In genomic region chr12:11500222-11500860, GRCh38 we compare ENCODE assay signal across 8 cellular contexts.
DNase-seq lines count a peak whose midpoint lies in the region; ATAC-seq and TF ChIP-seq lines count a peak whose summit lies in the region.

No MANE protein-coding gene starts in this region.

- no peaks in the 10 kb centered on the region for H3K36me3 Mint-ChIP-seq in GM23338 (ENCODE audit: low read depth)
- no peaks in the 10 kb centered on the region for H3K36me3 Mint-ChIP-seq in activated T-helper 2 cell treated with anti-CD3 and anti-CD28 coated beads, Interferon-gamma antibody, Interleukin-2, Interleukin-4, amounts not matched to agents 10 μg/mL and 5 μg/mL and 100 μg/mL, durations not matched to agents 14 hours and 24 hours and 36 hours (ENCODE audit: low read depth)
- H3K36me3 Mint-ChIP-seq in natural killer cell treated with Interleukin-12 subunit alpha and Interleukin-12 subunit beta and Interleukin-15 and Interleukin-18, amount 100 ng/mL, for 72 hours: no peaks in the 10 kb centered on the region
- peaks cover 3 to 11% of the 10 kb centered on the region in 2 donors for H3K36me3 Mint-ChIP-seq in stimulated activated naive B cell treated with anti-CD40 and anti-IgM and Interleukin-4, amounts not matched to agents 10 μg/mL and 1 μg/mL and 100 μg/mL, for 72 hours

- H3K36me3 ChIP-seq in GM23338 (ENCODE audit: insufficient read depth): no peaks in the 10 kb centered on the region

- in situ Hi-C loops in ACHN (cut with HindIII; ENCODE audit: low pct_ligation_motif_present, low pct_unique_long_range_greater_than_20kb, low sequenced_read_pairs): no loop called here

- peak overlapping the region; percentile 92 for H3K4me2 ChIP-seq in GM23338

- H3K4me1 ChIP-seq in GM23338 (ENCODE audit: insufficient read depth): no peaks in the 10 kb centered on the region; the same call in 1 of the 2 replicates

- DNase-seq in ACHN (peak; percentile 92), GM23338 (ENCODE audit: low spot score) (peak; percentile 97), OCI-M1 (lab: John Stamatoyannopoulos, UW) (peak; percentile 63), fibroblast of the aortic adventitia (ENCODE audit: low read depth) (peak; percentile 56)
- peak; percentile 73 for DNase-seq in activated T-helper 2 cell treated with anti-CD3 and anti-CD28 coated beads, Interferon-gamma antibody, Interleukin-2, Interleukin-4, amounts not matched to agents 10 μg/mL and 5 μg/mL and 100 μg/mL, durations not matched to agents 14 hours and 24 hours and 36 hours (ENCODE audit: low spot score)
- peak; percentile 80 for DNase-seq in natural killer cell treated with Interleukin-12 subunit alpha and Interleukin-12 subunit beta and Interleukin-15 and Interleukin-18, amount 100 ng/mL, for 72 hours (ENCODE audit: low spot score)
- peak; percentile 57 for DNase-seq in stimulated activated naive B cell treated with anti-CD40 and anti-IgM and Interleukin-4, amounts not matched to agents 10 μg/mL and 1 μg/mL and 100 μg/mL, for 72 hours

- H3K4me1 Mint-ChIP-seq in GM23338: peaks cover 6% of the 10 kb centered on the region
- peaks cover 2% of the 10 kb centered on the region for H3K4me1 Mint-ChIP-seq in activated T-helper 2 cell treated with anti-CD3 and anti-CD28 coated beads, Interferon-gamma antibody, Interleukin-2, Interleukin-4, amounts not matched to agents 10 μg/mL and 5 μg/mL and 100 μg/mL, durations not matched to agents 14 hours and 24 hours and 36 hours (ENCODE audit: low read depth)
- H3K4me1 Mint-ChIP-seq in natural killer cell treated with Interleukin-12 subunit alpha and Interleukin-12 subunit beta and Interleukin-15 and Interleukin-18, amount 100 ng/mL, for 72 hours (ENCODE audit: low read depth in 2 of 2): peaks cover 4 to 10% of the 10 kb centered on the region in 2 donors
- H3K4me1 Mint-ChIP-seq in stimulated activated naive B cell treated with anti-CD40 and anti-IgM and Interleukin-4, amounts not matched to agents 10 μg/mL and 1 μg/mL and 100 μg/mL, for 72 hours: peaks cover 21 to 29% of the 10 kb centered on the region in 2 donors

- ATAC-seq in GM23338 (peak; percentile 96), GM19351 (IDR thresholded peaks at IDR 0.05; ENCODE audit: unreplicated experiment) (no peak)
- peak; percentile 89 to 93 for ATAC-seq in natural killer cell treated with Interleukin-12 subunit alpha and Interleukin-12 subunit beta and Interleukin-15 and Interleukin-18, amount 100 ng/mL, for 72 hours
- ATAC-seq in stimulated activated naive B cell treated with anti-CD40 and anti-IgM and Interleukin-4, amounts not matched to agents 10 μg/mL and 1 μg/mL and 100 μg/mL, for 72 hours (replicated peaks): peak; percentile 55 to 58

- no peaks in the 10 kb centered on the region for H3K9me2 ChIP-seq in GM23338 (ENCODE audit: insufficient read depth)

- H3K9me3 Mint-ChIP-seq in GM23338: no peaks in the 10 kb centered on the region
- H3K9me3 Mint-ChIP-seq in activated T-helper 2 cell treated with anti-CD3 and anti-CD28 coated beads, Interferon-gamma antibody, Interleukin-2, Interleukin-4, amounts not matched to agents 10 μg/mL and 5 μg/mL and 100 μg/mL, durations not matched to agents 14 hours and 24 hours and 36 hours: no peaks in the 10 kb centered on the region
- H3K9me3 Mint-ChIP-seq in natural killer cell treated with Interleukin-12 subunit alpha and Interleukin-12 subunit beta and Interleukin-15 and Interleukin-18, amount 100 ng/mL, for 72 hours: no peaks in the 10 kb centered on the region
- peaks cover 8 to 15% of the 10 kb centered on the region in 2 donors for H3K9me3 Mint-ChIP-seq in stimulated activated naive B cell treated with anti-CD40 and anti-IgM and Interleukin-4, amounts not matched to agents 10 μg/mL and 1 μg/mL and 100 μg/mL, for 72 hours

- peak overlapping the region; percentile 66 for H3K4me3 Mint-ChIP-seq in GM23338
- no peak overlapping the region for H3K4me3 Mint-ChIP-seq in activated T-helper 2 cell treated with anti-CD3 and anti-CD28 coated beads, Interferon-gamma antibody, Interleukin-2, Interleukin-4, amounts not matched to agents 10 μg/mL and 5 μg/mL and 100 μg/mL, durations not matched to agents 14 hours and 24 hours and 36 hours (ENCODE audit: low read depth)
- no peak overlapping the region for H3K4me3 Mint-ChIP-seq in natural killer cell treated with Interleukin-12 subunit alpha and Interleukin-12 subunit beta and Interleukin-15 and Interleukin-18, amount 100 ng/mL, for 72 hours
- no peak overlapping the region for H3K4me3 Mint-ChIP-seq in stimulated activated naive B cell treated with anti-CD40 and anti-IgM and Interleukin-4, amounts not matched to agents 10 μg/mL and 1 μg/mL and 100 μg/mL, for 72 hours

- TF ChIP-seq CTCF in GM23338 (conservative IDR thresholded peaks at IDR 0.05; ENCODE audit: low read depth in 2 of 2): no peak
- TF ChIP-seq CTCF in fibroblast of the aortic adventitia (IDR thresholded peaks at IDR 0.05; ENCODE audit: insufficient read depth, low read length): no peak

- intact Hi-C loops in activated T-helper 2 cell treated with anti-CD3 and anti-CD28 coated beads, Interferon-gamma antibody, Interleukin-2, Interleukin-4, amounts not matched to agents 10 μg/mL and 5 μg/mL and 100 μg/mL, durations not matched to agents 14 hours and 24 hours and 36 hours (cut with micrococcal nuclease): no loop called here

- H4K20me1 ChIP-seq in GM23338 (replicated peaks; ENCODE audit: insufficient read depth): no peaks in the 10 kb centered on the region

- H3K27me3 ChIP-seq in GM23338 (ENCODE audit: insufficient read depth): peaks cover 35% of the 10 kb centered on the region

- peak overlapping the region; percentile 65 for H3K4me3 ChIP-seq in GM23338
- no peak overlapping the region for H3K4me3 ChIP-seq in fibroblast of the aortic adventitia (ENCODE audit: low read depth, low read length)

- H2AFZ ChIP-seq in GM23338: peak overlapping the region; percentile 84; the same call in 1 of the 2 replicates

- H3K27ac Mint-ChIP-seq in GM23338: no peak overlapping the region
- no peak overlapping the region for H3K27ac Mint-ChIP-seq in activated T-helper 2 cell treated with anti-CD3 and anti-CD28 coated beads, Interferon-gamma antibody, Interleukin-2, Interleukin-4, amounts not matched to agents 10 μg/mL and 5 μg/mL and 100 μg/mL, durations not matched to agents 14 hours and 24 hours and 36 hours
- H3K27ac Mint-ChIP-seq in natural killer cell treated with Interleukin-12 subunit alpha and Interleukin-12 subunit beta and Interleukin-15 and Interleukin-18, amount 100 ng/mL, for 72 hours: peak overlapping the region in 1 of 2 donors; percentile 9
- no peak overlapping the region for H3K27ac Mint-ChIP-seq in stimulated activated naive B cell treated with anti-CD40 and anti-IgM and Interleukin-4, amounts not matched to agents 10 μg/mL and 1 μg/mL and 100 μg/mL, for 72 hours

- H3K79me2 ChIP-seq in GM23338 (replicated peaks; ENCODE audit: insufficient read depth): no peaks in the 10 kb centered on the region

- no peaks in the 10 kb centered on the region for H3F3A ChIP-seq in GM23338 (replicated peaks; ENCODE audit: low read depth)

- H3K27me3 Mint-ChIP-seq in GM23338 (ENCODE audit: insufficient read depth, low read depth, poor library complexity): peaks cover 16% of the 10 kb centered on the region
- H3K27me3 Mint-ChIP-seq in activated T-helper 2 cell treated with anti-CD3 and anti-CD28 coated beads, Interferon-gamma antibody, Interleukin-2, Interleukin-4, amounts not matched to agents 10 μg/mL and 5 μg/mL and 100 μg/mL, durations not matched to agents 14 hours and 24 hours and 36 hours (ENCODE audit: low read depth): peaks cover 15% of the 10 kb centered on the region
- H3K27me3 Mint-ChIP-seq in natural killer cell treated with Interleukin-12 subunit alpha and Interleukin-12 subunit beta and Interleukin-15 and Interleukin-18, amount 100 ng/mL, for 72 hours: peaks cover 27 to 31% of the 10 kb centered on the region in 2 donors
- H3K27me3 Mint-ChIP-seq in stimulated activated naive B cell treated with anti-CD40 and anti-IgM and Interleukin-4, amounts not matched to agents 10 μg/mL and 1 μg/mL and 100 μg/mL, for 72 hours: peaks cover 44 to 56% of the 10 kb centered on the region in 2 donors

- no peak overlapping the region for H3K27ac ChIP-seq in GM23338 (ENCODE audit: low read depth)
